In genomic region chr11:100791103-100791502, GRCh38 we compare ENCODE assay signal across 18 cellular contexts.
"Had no signal": no experiment of that assay in that cellular context is flagged by ENCODE, and none has a peak within 500 bp of the region (broad histone marks: within the 10 kb centered on the region; RNA-seq: fewer than 3 reads in every experiment).

No MANE protein-coding gene starts in this region.

- H3K27ac Mint-ChIP-seq: activated CD8-positive, alpha-beta T cell treated with anti-CD3 and anti-CD28 coated beads, Interleukin-2, amount 10 ng/mL, durations not matched to agents 7 days and 5 days; activated naive CD8-positive, alpha-beta T cell treated with anti-CD3 and anti-CD28 coated beads for 36 hours; dendritic cell treated with granulocyte-macrophage colony-stimulating factor and Interleukin-4, amounts not matched to agents 40 ng/mL and 50 ng/mL, for 4 days; natural killer cell treated with Interleukin-12 subunit alpha and Interleukin-12 subunit beta and Interleukin-15 and Interleukin-18, amount 100 ng/mL, for 72 hours; progenitor cell of endocrine pancreas; stimulated activated naive B cell treated with anti-CD40 and anti-IgM and Interleukin-4, amounts not matched to agents 10 μg/mL and 1 μg/mL and 100 μg/mL, for 72 hours; T-helper 17 cell had no signal

- H3K9me3 Mint-ChIP-seq: activated naive CD8-positive, alpha-beta T cell treated with anti-CD3 and anti-CD28 coated beads for 36 hours; natural killer cell treated with Interleukin-12 subunit alpha and Interleukin-12 subunit beta and Interleukin-15 and Interleukin-18, amount 100 ng/mL, for 72 hours; stimulated activated naive B cell treated with anti-CD40 and anti-IgM and Interleukin-4, amounts not matched to agents 10 μg/mL and 1 μg/mL and 100 μg/mL, for 72 hours had no signal

- H3K4me1 Mint-ChIP-seq: activated naive CD8-positive, alpha-beta T cell treated with anti-CD3 and anti-CD28 coated beads for 36 hours; T-helper 17 cell had no signal

- H3K27me3 Mint-ChIP-seq: activated naive CD8-positive, alpha-beta T cell treated with anti-CD3 and anti-CD28 coated beads for 36 hours; dendritic cell treated with granulocyte-macrophage colony-stimulating factor and Interleukin-4, amounts not matched to agents 40 ng/mL and 50 ng/mL, for 4 days; natural killer cell treated with Interleukin-12 subunit alpha and Interleukin-12 subunit beta and Interleukin-15 and Interleukin-18, amount 100 ng/mL, for 72 hours; progenitor cell of endocrine pancreas; T-helper 17 cell had no signal

- H3K4me1 ChIP-seq: body of pancreas, foreskin keratinocyte had no signal

- H3K9me3 ChIP-seq: body of pancreas, right atrium auricular region, tibial nerve had no signal

- ATAC-seq: activated CD8-positive, alpha-beta T cell treated with anti-CD3 and anti-CD28 coated beads, Interleukin-2, amount 10 ng/mL, durations not matched to agents 7 days and 5 days; body of pancreas; natural killer cell treated with Interleukin-12 subunit alpha and Interleukin-12 subunit beta and Interleukin-15 and Interleukin-18, amount 100 ng/mL, for 72 hours; stimulated activated naive B cell treated with anti-CD40 and anti-IgM and Interleukin-4, amounts not matched to agents 10 μg/mL and 1 μg/mL and 100 μg/mL, for 72 hours; T-helper 17 cell had no signal

- DNase-seq: activated CD4-positive, alpha-beta T cell treated with anti-CD3 and anti-CD28 coated beads for 48 hours; activated CD8-positive, alpha-beta memory T cell treated with anti-CD3 and anti-CD28 coated beads, Interleukin-2, amount 50 U/mL, for 48 hours; activated CD8-positive, alpha-beta T cell treated with anti-CD3 and anti-CD28 coated beads, Interleukin-2, amount 10 ng/mL, durations not matched to agents 7 days and 5 days; activated naive CD8-positive, alpha-beta T cell treated with anti-CD3 and anti-CD28 coated beads for 36 hours; amygdala; body of pancreas; effector memory CD4-positive, alpha-beta T cell; kidney; occipital lobe; stimulated activated CD4-positive, alpha-beta T cell treated with anti-CD3 and anti-CD28 coated beads, Interleukin-2, amount 100 ng/mL, for 48 hours; stimulated activated naive B cell treated with anti-CD40 and anti-IgM and Interleukin-4, amounts not matched to agents 10 μg/mL and 1 μg/mL and 100 μg/mL, for 72 hours; T-helper 17 cell had no signal

- H3K27ac ChIP-seq: body of pancreas, foreskin keratinocyte, right atrium auricular region had no signal

- H3K36me3 ChIP-seq: right atrium auricular region, tibial nerve had no signal

- H3K4me3 Mint-ChIP-seq: activated CD8-positive, alpha-beta T cell treated with anti-CD3 and anti-CD28 coated beads, Interleukin-2, amount 10 ng/mL, durations not matched to agents 7 days and 5 days; activated naive CD8-positive, alpha-beta T cell treated with anti-CD3 and anti-CD28 coated beads for 36 hours; dendritic cell treated with granulocyte-macrophage colony-stimulating factor and Interleukin-4, amounts not matched to agents 40 ng/mL and 50 ng/mL, for 4 days; natural killer cell treated with Interleukin-12 subunit alpha and Interleukin-12 subunit beta and Interleukin-15 and Interleukin-18, amount 100 ng/mL, for 72 hours; stimulated activated naive B cell treated with anti-CD40 and anti-IgM and Interleukin-4, amounts not matched to agents 10 μg/mL and 1 μg/mL and 100 μg/mL, for 72 hours; T-helper 17 cell had no signal

- H3K27me3 ChIP-seq: body of pancreas, foreskin keratinocyte, right atrium auricular region, tibial nerve had no signal

- H3K4me3 ChIP-seq: body of pancreas, right atrium auricular region, tibial nerve had no signal

- H3K36me3 Mint-ChIP-seq: activated naive CD8-positive, alpha-beta T cell treated with anti-CD3 and anti-CD28 coated beads for 36 hours; natural killer cell treated with Interleukin-12 subunit alpha and Interleukin-12 subunit beta and Interleukin-15 and Interleukin-18, amount 100 ng/mL, for 72 hours had no signal
